9 cellular contexts compared by ENCODE assay signal in the genomic region with DNA sequence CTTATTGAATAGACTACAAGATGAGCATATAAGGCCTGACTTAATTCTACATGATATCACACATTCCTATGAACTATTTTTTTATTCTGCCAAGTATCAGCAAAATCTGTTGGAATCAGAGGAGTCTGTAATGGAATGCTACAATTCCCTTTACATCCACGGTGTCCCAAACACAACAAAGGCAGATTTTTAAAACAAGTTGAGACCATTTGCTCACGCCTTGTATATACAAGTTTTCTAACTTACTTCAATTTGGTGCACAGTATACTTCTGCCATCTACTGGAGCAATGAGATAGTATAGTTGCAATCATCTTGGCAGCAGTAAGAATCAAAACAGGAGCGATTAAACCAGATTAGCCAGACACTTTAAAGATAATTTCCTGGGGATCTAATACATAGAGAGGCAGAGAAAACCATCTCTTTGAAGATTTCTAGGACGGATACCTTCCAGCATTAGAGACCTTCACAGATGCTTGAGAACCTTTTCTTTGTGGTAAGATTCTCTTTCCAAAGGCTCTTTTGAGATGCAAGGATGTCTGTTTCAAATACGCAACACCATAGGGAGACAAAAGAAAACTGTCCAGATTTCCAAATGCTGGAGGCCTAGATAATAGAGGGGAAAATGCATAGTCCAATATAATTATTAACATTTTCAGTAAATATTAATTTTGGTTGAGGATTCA.
DNase-seq lines count a peak whose midpoint lies in the region; ATAC-seq, FAIRE-seq and TF ChIP-seq lines count a peak whose summit lies in the region.
"Had no signal": no experiment of that assay in that cellular context is flagged by ENCODE, and none has a peak within 500 bp of the region (broad histone marks: within the 10 kb centered on the region; RNA-seq: fewer than 3 reads in every experiment).

No MANE protein-coding gene starts in this region.

- no peaks in the 10 kb centered on the region for H3K4me1 ChIP-seq in stomach

- intact Hi-C loops in posterior cingulate gyrus (cut with DNase I) = no loop called here
- intact Hi-C loops in stomach (cut with DNase I; ENCODE audit: low total_unique reads) = no loop called here

- H3K9me3 ChIP-seq in stomach = no peaks in the 10 kb centered on the region

- no peak for TF ChIP-seq EP300 in stomach (IDR thresholded peaks at IDR 0.05)

- TF ChIP-seq CTCF in D721Med (IDR thresholded peaks at IDR 0.05; ENCODE audit: insufficient read depth, missing control alignments) (peak; percentile 79), stomach (IDR thresholded peaks at IDR 0.05) (peak in 1 of 7 experiments; percentile 15)

- no peak overlapping the region for H3K4me3 ChIP-seq in stomach

- 28 to 37% (median 31%) methylated on average over 5 of the region's 5 CpGs for WGBS in stomach, 5 donors

- no peak for TF ChIP-seq POLR2A in stomach (IDR thresholded peaks at IDR 0.05)

- FAIRE-seq in D721Med (lab: Jason Lieb, UNC) = peak; percentile 91
- FAIRE-seq: keratinocyte had no signal

- no peaks in the 10 kb centered on the region for H3K36me3 ChIP-seq in stomach

- DNase-seq in D721Med (ENCODE audit: insufficient read length, low spot score) = peak; percentile 12
- DNase-seq in SK-N-DZ (ENCODE audit: low spot score) = peak; percentile 50
- peak; percentile 6 for DNase-seq in kidney glomerular epithelial cell (lab: John Stamatoyannopoulos, UW)
- DNase-seq in posterior cingulate gyrus = no peak
- no peak for DNase-seq in stomach

- H3K27ac ChIP-seq in stomach = no peak overlapping the region

- ATAC-seq in HG02759 (IDR thresholded peaks at IDR 0.05; ENCODE audit: unreplicated experiment) (peak; percentile 49), HG03196 (IDR thresholded peaks at IDR 0.05; ENCODE audit: unreplicated experiment) (no peak), GM21360 (IDR thresholded peaks at IDR 0.05; ENCODE audit: unreplicated experiment) (no peak)

- H3K27me3 ChIP-seq in stomach = no peaks in the 10 kb centered on the region

Comparison
In these comparisons a context has a peak if more than half of its experiments do, and no peak if none do; other contexts are left out.
1. DNase-seq: peak in D721Med (single experiment), SK-N-DZ (single experiment) and kidney glomerular epithelial cell (single experiment); none in posterior cingulate gyrus (0 of 10) and stomach (single experiment).